11 cellular contexts compared by ENCODE assay signal in genomic region chr12:50240792-50241114, GRCh38. TPM values are rescaled to one million over a fixed set of nuclear protein-coding genes. Genes with fewer than 3 reads are reported as not detected.
A peak's percentile ranks its signal among the peaks of the same experiment; 100 is the strongest.
DNase-seq lines count a peak whose midpoint lies in the region; ATAC-seq and TF ChIP-seq lines count a peak whose summit lies in the region.
"Had no signal": no experiment of that assay in that cellular context is flagged by ENCODE, and none has a peak within 500 bp of the region (broad histone marks: within the 10 kb centered on the region; RNA-seq: fewer than 3 reads in every experiment).

No MANE protein-coding gene starts in this region.

- H3K14ac ChIP-seq in trophoblast cell (ENCODE audit: low read length): no peak overlapping the region

- H3K4ac ChIP-seq in trophoblast cell (ENCODE audit: low read depth, low read length): no peak overlapping the region

- H2BK12ac ChIP-seq in trophoblast cell (ENCODE audit: low read length): peak overlapping the region; percentile 15

- DNase-seq in right atrium auricular region (ENCODE audit: low spot score) (no peak), cardiac septum (ENCODE audit: low spot score) (no peak), fibroblast of gingiva (ENCODE audit: low read depth) (peak; percentile 32), trophoblast cell (peak; percentile 35 to 77), aorta (no peak), caudate nucleus (lab: John Stamatoyannopoulos, UW) (no peak), kidney glomerular epithelial cell (lab: John Stamatoyannopoulos, UW) (no peak), HPDE6-E6E7 (ENCODE audit: extremely low spot score) (no peak)
- DNase-seq: DMS 273 treated with DMSO at 0.1 percent for 48 hours, NCI-H524, right cardiac atrium had no signal

- H3K9ac ChIP-seq in trophoblast cell (ENCODE audit: low read length): no peak overlapping the region

- H4K91ac ChIP-seq in trophoblast cell (ENCODE audit: low read depth, low read length): no peak overlapping the region

- no CpG with 5 or more reads among the region's 1 CpG for WGBS in trophoblast cell (ENCODE audit: extremely low coverage, insufficient coverage, insufficient read length)
- 31 to 34% methylated on average over 1 of the region's 1 CpG for WGBS in aorta, 2 donors

- no peak overlapping the region for H3K18ac ChIP-seq in trophoblast cell (ENCODE audit: low read length)

- H3K79me1 ChIP-seq in trophoblast cell (ENCODE audit: low read length): peaks cover 24% of the 10 kb centered on the region

- H3K36me3 ChIP-seq in right atrium auricular region: no peaks in the 10 kb centered on the region
- H3K36me3 ChIP-seq in trophoblast cell (ENCODE audit: control insufficient read depth in 1 of 2, insufficient read depth in 2 of 2, low read length in 2 of 2): no peaks in the 10 kb centered on the region
- H3K36me3 ChIP-seq in aorta (ENCODE audit: control insufficient read depth in 1 of 2, insufficient read depth in 2 of 2, low read length in 1 of 2): no peaks in the 10 kb centered on the region

- ATAC-seq in aorta (ENCODE audit: low FRiP score): no peak

- H2BK5ac ChIP-seq in trophoblast cell (ENCODE audit: low read depth, low read length, poor library complexity): peak overlapping the region; percentile 22

- H4K8ac ChIP-seq in trophoblast cell (ENCODE audit: low read depth, low read length): no peak overlapping the region

- H3K23ac ChIP-seq in trophoblast cell (ENCODE audit: low read length): no peak overlapping the region

- peak overlapping the region; percentile 47 for H2BK120ac ChIP-seq in trophoblast cell (ENCODE audit: insufficient read depth, low read length, poor library complexity)

- no peak for TF ChIP-seq CTCF in right atrium auricular region (IDR thresholded peaks at IDR 0.05)

- H3K4me3 ChIP-seq in right atrium auricular region (no peak overlapping the region), trophoblast cell (ENCODE audit: low read depth, low read length) (no peak overlapping the region), aorta (ENCODE audit: low read length in 2 of 2) (no peak overlapping the region)

- H2AK5ac ChIP-seq in trophoblast cell (ENCODE audit: low read length): no peak overlapping the region

- no peaks in the 10 kb centered on the region for H3K9me3 ChIP-seq in right atrium auricular region
- no peaks in the 10 kb centered on the region for H3K9me3 ChIP-seq in trophoblast cell (ENCODE audit: insufficient read depth, low read depth, low read length)
- no peaks in the 10 kb centered on the region for H3K9me3 ChIP-seq in aorta (ENCODE audit: control insufficient read depth, low read length)

- H4K12ac ChIP-seq in trophoblast cell (ENCODE audit: low read depth, low read length): no peak overlapping the region

- H3K27me3 ChIP-seq in right atrium auricular region (no peaks in the 10 kb centered on the region), trophoblast cell (ENCODE audit: insufficient read depth, low read length) (no peaks in the 10 kb centered on the region), aorta (ENCODE audit: control insufficient read depth in 1 of 2, insufficient read depth in 2 of 2, low read length in 1 of 2) (no peaks in the 10 kb centered on the region)

- no peak overlapping the region for H2AFZ ChIP-seq in trophoblast cell (ENCODE audit: insufficient read depth, low read length, poor library complexity)

- H3K4me1 ChIP-seq in right atrium auricular region (peaks cover 0 to 13% of the 10 kb centered on the region in 2 donors), trophoblast cell (ENCODE audit: control insufficient read depth in 1 of 2, insufficient read depth in 2 of 2, low read length in 2 of 2) (peaks cover 19 to 27% of the 10 kb centered on the region in 2 experiments), aorta (ENCODE audit: control insufficient read depth in 1 of 2, insufficient read depth in 2 of 2, low read length in 2 of 2) (peaks cover 0 to 3% of the 10 kb centered on the region in 2 donors)

- peaks cover 2% of the 10 kb centered on the region for H3K79me2 ChIP-seq in trophoblast cell (ENCODE audit: control insufficient read depth, insufficient read depth, low read length, poor library complexity)

- H3K27ac ChIP-seq in right atrium auricular region: peak overlapping the region; percentile 19 to 86
- H3K27ac ChIP-seq in trophoblast cell (ENCODE audit: low read depth, low read length): peak overlapping the region; percentile 71
- H3K27ac ChIP-seq in aorta (ENCODE audit: low read depth in 1 of 2, low read length in 2 of 2): peak overlapping the region; percentile 12 to 87
- H3K27ac ChIP-seq in caudate nucleus (ENCODE audit: low read depth, low read length): no peak overlapping the region

- H3K4me2 ChIP-seq in trophoblast cell (ENCODE audit: low read length): no peak overlapping the region

- intact Hi-C loops in cardiac septum (cut with DNase I) (no loop called here), aorta (cut with DNase I) (no loop called here)

RNA-seq across cellular contexts. Expression of gene LIMA1, which starts 42.6 kb away (rescaled TPM):
- total RNA-seq in right atrium auricular region: 10 to 100 TPM; 20.7 to 28.3 TPM
- total RNA-seq in cardiac septum: 24.3 TPM
- 143 and 152 TPM in 2 replicates for polyA plus RNA-seq in trophoblast cell (2013)
- 100 to 1,000 TPM; 131 to 177 TPM for total RNA-seq in aorta
- 100 to 1,000 TPM in 1 of 2 donors, 10 to 100 TPM in 1; 35.9 to 148 TPM for polyA plus RNA-seq in aorta

Comparison
In these comparisons a context has a peak if more than half of its experiments do, and no peak if none do; other contexts are left out.
1. DNase-seq: peak in fibroblast of gingiva (single experiment) and trophoblast cell (2 of 2); none in right atrium auricular region (single experiment), cardiac septum (single experiment), aorta (0 of 2), caudate nucleus (0 of 61), kidney glomerular epithelial cell (single experiment) and HPDE6-E6E7 (single experiment).